In genomic region chr18:60812921-60813320, GRCh38 we compare ENCODE assay signal across 25 cellular contexts.
DNase-seq lines count a peak whose midpoint lies in the region; ATAC-seq and TF ChIP-seq lines count a peak whose summit lies in the region.
"Had no signal": no experiment of that assay in that cellular context is flagged by ENCODE, and none has a peak within 500 bp of the region (broad histone marks: within the 10 kb centered on the region; RNA-seq: fewer than 3 reads in every experiment).

No MANE protein-coding gene starts in this region.

- H3K36me3 ChIP-seq in trophoblast cell (ENCODE audit: control insufficient read depth in 1 of 2, insufficient read depth in 2 of 2, low read length in 2 of 2) (no peaks in the 10 kb centered on the region), GM23338 (ENCODE audit: insufficient read depth) (no peaks in the 10 kb centered on the region)
- H3K36me3 ChIP-seq: BE2C, BLaER1 had no signal

- no peak overlapping the region for H4K91ac ChIP-seq in trophoblast cell (ENCODE audit: low read depth, low read length)

- DNase-seq in choroid plexus epithelial cell (ENCODE audit: low read depth) (peak; percentile 34), fibroblast of gingiva (ENCODE audit: low read depth) (peak; percentile 8), trophoblast cell (peak; percentile 1 to 55), NOMO-1 treated with DMSO at 0.1 percent for 48 hours (lab: John Stamatoyannopoulos, UW; ENCODE audit: unreplicated experiment) (no peak), GM23338 (ENCODE audit: low spot score) (no peak), activated gamma-delta T cell treated with Interleukin-2 at 50 U/mL for 16 hours (no peak)
- DNase-seq: 8988T; ACHN; BE2C; C1 segment of cervical spinal cord; CD4-positive, alpha-beta memory T cell; CD4-positive, CD25-positive, alpha-beta regulatory T cell; CD8-positive, alpha-beta memory T cell; COR-L47; DMS 273 treated with DMSO at 0.1 percent for 48 hours; DMS153; DMS53; DMS79; DND-41; EL; GDM1 had no signal

- H3K27me3 Mint-ChIP-seq in GM23338 (ENCODE audit: insufficient read depth, low read depth, poor library complexity): peaks cover 2% of the 10 kb centered on the region
- H3K27me3 Mint-ChIP-seq: CD4-positive, alpha-beta memory T cell; CD4-positive, CD25-positive, alpha-beta regulatory T cell had no signal

- no peak overlapping the region for H3K23ac ChIP-seq in trophoblast cell (ENCODE audit: low read length)

- no peak overlapping the region for H4K8ac ChIP-seq in trophoblast cell (ENCODE audit: low read depth, low read length)

- H2AFZ ChIP-seq in trophoblast cell (ENCODE audit: insufficient read depth, low read length, poor library complexity) (no peak overlapping the region), GM23338 (no peak overlapping the region)

- H3K9ac ChIP-seq in trophoblast cell (ENCODE audit: low read length): no peak overlapping the region
- H3K9ac ChIP-seq: BLaER1 had no signal

- no peaks in the 10 kb centered on the region for H3K9me2 ChIP-seq in GM23338 (ENCODE audit: insufficient read depth)

- H3K4me1 ChIP-seq in trophoblast cell (ENCODE audit: control insufficient read depth in 1 of 2, insufficient read depth in 2 of 2, low read length in 2 of 2) (no peaks in the 10 kb centered on the region), GM23338 (ENCODE audit: insufficient read depth) (no peaks in the 10 kb centered on the region)
- H3K4me1 ChIP-seq: BE2C, BLaER1 had no signal

- H3K4me2 ChIP-seq in trophoblast cell (ENCODE audit: low read length): no peak overlapping the region
- no peak overlapping the region for H3K4me2 ChIP-seq in GM23338
- H3K4me2 ChIP-seq: BLaER1 had no signal

- H3K36me3 Mint-ChIP-seq in GM23338 (ENCODE audit: low read depth): no peaks in the 10 kb centered on the region
- H3K36me3 Mint-ChIP-seq: CD14-positive monocyte; CD4-positive, alpha-beta memory T cell; CD4-positive, CD25-positive, alpha-beta regulatory T cell; CD8-positive, alpha-beta memory T cell had no signal

- H3K27ac ChIP-seq in trophoblast cell (ENCODE audit: low read depth, low read length) (no peak overlapping the region), GM23338 (ENCODE audit: low read depth) (no peak overlapping the region)
- H3K27ac ChIP-seq: BLaER1 had no signal

- no peaks in the 10 kb centered on the region for H3K79me1 ChIP-seq in trophoblast cell (ENCODE audit: low read length)

- no peak overlapping the region for H3K4me3 Mint-ChIP-seq in GM23338
- H3K4me3 Mint-ChIP-seq: CD14-positive monocyte; CD4-positive, alpha-beta memory T cell; CD4-positive, CD25-positive, alpha-beta regulatory T cell; CD8-positive, alpha-beta memory T cell had no signal

- no peak overlapping the region for H3K14ac ChIP-seq in trophoblast cell (ENCODE audit: low read length)

- H3K27me3 ChIP-seq in trophoblast cell (ENCODE audit: insufficient read depth, low read length) (no peaks in the 10 kb centered on the region), GM23338 (ENCODE audit: insufficient read depth) (peaks cover 3% of the 10 kb centered on the region)
- H3K27me3 ChIP-seq: BE2C, BLaER1 had no signal

- H4K12ac ChIP-seq in trophoblast cell (ENCODE audit: low read depth, low read length): no peak overlapping the region

- no peak overlapping the region for H3K18ac ChIP-seq in trophoblast cell (ENCODE audit: low read length)

- H3K27ac Mint-ChIP-seq in GM23338: no peak overlapping the region
- H3K27ac Mint-ChIP-seq: CD14-positive monocyte; CD4-positive, alpha-beta memory T cell; CD4-positive, CD25-positive, alpha-beta regulatory T cell; CD8-positive, alpha-beta memory T cell had no signal

- no peak overlapping the region for H2BK5ac ChIP-seq in trophoblast cell (ENCODE audit: low read depth, low read length, poor library complexity)

- WGBS in trophoblast cell (ENCODE audit: extremely low coverage, insufficient coverage, insufficient read length): no CpG with 5 or more reads among the region's 2 CpGs

- no peak overlapping the region for H2BK12ac ChIP-seq in trophoblast cell (ENCODE audit: low read length)

- ATAC-seq in GM23338 (no peak), GM21786 (IDR thresholded peaks at IDR 0.05; ENCODE audit: unreplicated experiment) (no peak)
- ATAC-seq: GM12878 had no signal

- H2BK120ac ChIP-seq in trophoblast cell (ENCODE audit: insufficient read depth, low read length, poor library complexity): no peak overlapping the region

- H2AK5ac ChIP-seq in trophoblast cell (ENCODE audit: low read length): no peak overlapping the region

- no peak overlapping the region for H3K4ac ChIP-seq in trophoblast cell (ENCODE audit: low read depth, low read length)

- H3K4me3 ChIP-seq in choroid plexus epithelial cell (ENCODE audit: low read depth, low read length): no peak overlapping the region
- H3K4me3 ChIP-seq in trophoblast cell (ENCODE audit: low read depth, low read length): no peak overlapping the region
- H3K4me3 ChIP-seq in GM23338: no peak overlapping the region
- H3K4me3 ChIP-seq: BLaER1, GM12878 had no signal

- no peaks in the 10 kb centered on the region for H3K9me3 Mint-ChIP-seq in GM23338

- TF ChIP-seq CTCF in choroid plexus epithelial cell (conservative IDR thresholded peaks at IDR 0.05; ENCODE audit: low read depth, low read length) (no peak), GM23338 (conservative IDR thresholded peaks at IDR 0.05; ENCODE audit: low read depth in 2 of 2) (no peak)

- no peaks in the 10 kb centered on the region for H4K20me1 ChIP-seq in GM23338 (replicated peaks; ENCODE audit: insufficient read depth)
- H4K20me1 ChIP-seq: BLaER1 had no signal

- H3K4me1 Mint-ChIP-seq in GM23338: peaks cover 9% of the 10 kb centered on the region; the same call in 2 of the 3 replicates
- H3K4me1 Mint-ChIP-seq: CD14-positive monocyte; CD4-positive, alpha-beta memory T cell; CD4-positive, CD25-positive, alpha-beta regulatory T cell; CD8-positive, alpha-beta memory T cell had no signal

- H3K9me3 ChIP-seq in trophoblast cell (ENCODE audit: insufficient read depth, low read depth, low read length): no peaks in the 10 kb centered on the region
- H3K9me3 ChIP-seq: BE2C, BLaER1 had no signal

- H3F3A ChIP-seq in GM23338 (replicated peaks; ENCODE audit: low read depth): no peaks in the 10 kb centered on the region

- H3K79me2 ChIP-seq in trophoblast cell (ENCODE audit: control insufficient read depth, insufficient read depth, low read length, poor library complexity) (no peaks in the 10 kb centered on the region), GM23338 (replicated peaks; ENCODE audit: insufficient read depth) (no peaks in the 10 kb centered on the region)

TF ChIP-seq in GM23338, 12 proteins besides CTCF, POLR2A, EP300 and RAD21 (continues in another document):
- TF ChIP-seq EZH2phosphoT487 (IDR thresholded peaks at IDR 0.05; ENCODE audit: unreplicated experiment): no peak
- no peak for TF ChIP-seq POLR2AphosphoS5 (IDR thresholded peaks at IDR 0.05; ENCODE audit: low read depth)
- no peak for TF ChIP-seq ZNF114 (CRISPR knock-in tag; IDR thresholded peaks at IDR 0.05)

Comparison
In these comparisons a context has a peak if more than half of its experiments do, and no peak if none do; other contexts are left out.
1. DNase-seq: peak in choroid plexus epithelial cell (single experiment), fibroblast of gingiva (single experiment) and trophoblast cell (2 of 2); none in NOMO-1 treated with DMSO at 0.1 percent for 48 hours (single experiment), GM23338 (single experiment) and activated gamma-delta T cell treated with Interleukin-2 at 50 U/mL for 16 hours (single experiment).